1 cellular context compared by ENCODE assay signal in genomic region chr6:149233056-149233715, GRCh38.
TF ChIP-seq lines count a peak whose summit lies in the region.

No MANE protein-coding gene starts in this region.

TF ChIP-seq in K562, 482 proteins besides CTCF, POLR2A, EP300 and RAD21 (continued from another document and continues in another):
- peak; percentile 44; the same call in 1 of the 2 replicates for TF ChIP-seq ATF4 (CRISPR knock-in tag; IDR thresholded peaks at IDR 0.05)
- no peak for TF ChIP-seq EWSR1 (IDR thresholded peaks at IDR 0.05; ENCODE audit: borderline replicate concordance, low read depth, partially characterized antibody)
- TF ChIP-seq MEIS2 (IDR thresholded peaks at IDR 0.05; ENCODE audit: partially characterized antibody), result peak; percentile 64
- TF ChIP-seq PBX2 (CRISPR knock-in tag; IDR thresholded peaks at IDR 0.05; ENCODE audit: low read depth), result no peak
- TF ChIP-seq PBX2 (tag; conservative IDR thresholded peaks at IDR 0.05; ENCODE audit: low read depth), result 0 out of 2 replicates have a peak, but pooled peaks have one; percentile 14
- no peak for TF ChIP-seq ZZZ3 (IDR thresholded peaks at IDR 0.05)
- no peak for TF ChIP-seq ZNF41 (CRISPR knock-in tag; conservative IDR thresholded peaks at IDR 0.05)
- TF ChIP-seq POLR2AphosphoS5 (IDR thresholded peaks at IDR 0.05; ENCODE audit: control insufficient read depth, insufficient read depth, low read depth, low read length), result no peak
- TF ChIP-seq, protein P1, sequence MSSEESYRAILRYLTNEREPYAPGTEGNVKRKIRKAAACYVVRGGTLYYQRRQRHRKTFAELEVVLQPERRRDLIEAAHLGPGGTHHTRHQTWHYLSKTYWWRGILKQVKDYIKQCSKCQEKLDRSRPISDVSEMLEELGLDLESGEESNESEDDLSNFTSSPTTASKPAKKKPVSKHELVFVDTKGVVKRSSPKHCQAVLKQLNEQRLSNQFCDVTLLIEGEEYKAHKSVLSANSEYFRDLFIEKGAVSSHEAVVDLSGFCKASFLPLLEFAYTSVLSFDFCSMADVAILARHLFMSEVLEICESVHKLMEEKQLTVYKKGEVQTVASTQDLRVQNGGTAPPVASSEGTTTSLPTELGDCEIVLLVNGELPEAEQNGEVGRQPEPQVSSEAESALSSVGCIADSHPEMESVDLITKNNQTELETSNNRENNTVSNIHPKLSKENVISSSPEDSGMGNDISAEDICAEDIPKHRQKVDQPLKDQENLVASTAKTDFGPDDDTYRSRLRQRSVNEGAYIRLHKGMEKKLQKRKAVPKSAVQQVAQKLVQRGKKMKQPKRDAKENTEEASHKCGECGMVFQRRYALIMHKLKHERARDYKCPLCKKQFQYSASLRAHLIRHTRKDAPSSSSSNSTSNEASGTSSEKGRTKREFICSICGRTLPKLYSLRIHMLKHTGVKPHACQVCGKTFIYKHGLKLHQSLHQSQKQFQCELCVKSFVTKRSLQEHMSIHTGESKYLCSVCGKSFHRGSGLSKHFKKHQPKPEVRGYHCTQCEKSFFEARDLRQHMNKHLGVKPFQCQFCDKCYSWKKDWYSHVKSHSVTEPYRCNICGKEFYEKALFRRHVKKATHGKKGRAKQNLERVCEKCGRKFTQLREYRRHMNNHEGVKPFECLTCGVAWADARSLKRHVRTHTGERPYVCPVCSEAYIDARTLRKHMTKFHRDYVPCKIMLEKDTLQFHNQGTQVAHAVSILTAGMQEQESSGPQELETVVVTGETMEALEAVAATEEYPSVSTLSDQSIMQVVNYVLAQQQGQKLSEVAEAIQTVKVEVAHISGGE (CRISPR knock-in tag; IDR thresholded peaks at IDR 0.05), result no peak
- TF ChIP-seq CEBPZ (IDR thresholded peaks at IDR 0.05; ENCODE audit: borderline replicate concordance, low read depth, low read length), result no peak
- TF ChIP-seq RBFOX2 (IDR thresholded peaks at IDR 0.05; ENCODE audit: low read depth, low read length), result no peak
- TF ChIP-seq ZNF12 (CRISPR knock-in tag; IDR thresholded peaks at IDR 0.05), result no peak
- TF ChIP-seq, protein P2, sequence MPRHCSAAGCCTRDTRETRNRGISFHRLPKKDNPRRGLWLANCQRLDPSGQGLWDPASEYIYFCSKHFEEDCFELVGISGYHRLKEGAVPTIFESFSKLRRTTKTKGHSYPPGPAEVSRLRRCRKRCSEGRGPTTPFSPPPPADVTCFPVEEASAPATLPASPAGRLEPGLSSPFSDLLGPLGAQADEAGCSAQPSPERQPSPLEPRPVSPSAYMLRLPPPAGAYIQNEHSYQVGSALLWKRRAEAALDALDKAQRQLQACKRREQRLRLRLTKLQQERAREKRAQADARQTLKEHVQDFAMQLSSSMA (CRISPR knock-in tag; IDR thresholded peaks at IDR 0.05), result no peak
- TF ChIP-seq, protein P3, sequence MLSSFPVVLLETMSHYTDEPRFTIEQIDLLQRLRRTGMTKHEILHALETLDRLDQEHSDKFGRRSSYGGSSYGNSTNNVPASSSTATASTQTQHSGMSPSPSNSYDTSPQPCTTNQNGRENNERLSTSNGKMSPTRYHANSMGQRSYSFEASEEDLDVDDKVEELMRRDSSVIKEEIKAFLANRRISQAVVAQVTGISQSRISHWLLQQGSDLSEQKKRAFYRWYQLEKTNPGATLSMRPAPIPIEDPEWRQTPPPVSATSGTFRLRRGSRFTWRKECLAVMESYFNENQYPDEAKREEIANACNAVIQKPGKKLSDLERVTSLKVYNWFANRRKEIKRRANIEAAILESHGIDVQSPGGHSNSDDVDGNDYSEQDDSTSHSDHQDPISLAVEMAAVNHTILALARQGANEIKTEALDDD (IDR thresholded peaks at IDR 0.05), result no peak
- peak; percentile 84 for TF ChIP-seq SOX6 (IDR thresholded peaks at IDR 0.05)
- no peak for TF ChIP-seq ZNF311 (CRISPR knock-in tag; IDR thresholded peaks at IDR 0.05)
- TF ChIP-seq ZFPM2 (CRISPR knock-in tag; IDR thresholded peaks at IDR 0.05), result no peak
- TF ChIP-seq GABPB1 (CRISPR knock-in tag; IDR thresholded peaks at IDR 0.05), result no peak
- no peak for TF ChIP-seq ZNF75A (CRISPR knock-in tag; IDR thresholded peaks at IDR 0.05)
- TF ChIP-seq, protein P4, sequence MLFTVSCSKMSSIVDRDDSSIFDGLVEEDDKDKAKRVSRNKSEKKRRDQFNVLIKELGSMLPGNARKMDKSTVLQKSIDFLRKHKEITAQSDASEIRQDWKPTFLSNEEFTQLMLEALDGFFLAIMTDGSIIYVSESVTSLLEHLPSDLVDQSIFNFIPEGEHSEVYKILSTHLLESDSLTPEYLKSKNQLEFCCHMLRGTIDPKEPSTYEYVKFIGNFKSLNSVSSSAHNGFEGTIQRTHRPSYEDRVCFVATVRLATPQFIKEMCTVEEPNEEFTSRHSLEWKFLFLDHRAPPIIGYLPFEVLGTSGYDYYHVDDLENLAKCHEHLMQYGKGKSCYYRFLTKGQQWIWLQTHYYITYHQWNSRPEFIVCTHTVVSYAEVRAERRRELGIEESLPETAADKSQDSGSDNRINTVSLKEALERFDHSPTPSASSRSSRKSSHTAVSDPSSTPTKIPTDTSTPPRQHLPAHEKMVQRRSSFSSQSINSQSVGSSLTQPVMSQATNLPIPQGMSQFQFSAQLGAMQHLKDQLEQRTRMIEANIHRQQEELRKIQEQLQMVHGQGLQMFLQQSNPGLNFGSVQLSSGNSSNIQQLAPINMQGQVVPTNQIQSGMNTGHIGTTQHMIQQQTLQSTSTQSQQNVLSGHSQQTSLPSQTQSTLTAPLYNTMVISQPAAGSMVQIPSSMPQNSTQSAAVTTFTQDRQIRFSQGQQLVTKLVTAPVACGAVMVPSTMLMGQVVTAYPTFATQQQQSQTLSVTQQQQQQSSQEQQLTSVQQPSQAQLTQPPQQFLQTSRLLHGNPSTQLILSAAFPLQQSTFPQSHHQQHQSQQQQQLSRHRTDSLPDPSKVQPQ (CRISPR knock-in tag; IDR thresholded peaks at IDR 0.05; ENCODE audit: borderline replicate concordance), result no peak
- TF ChIP-seq SIX5 (IDR thresholded peaks at IDR 0.05; ENCODE audit: borderline replicate concordance in 1 of 2, insufficient read depth in 1 of 2, low read depth in 1 of 2, low read length in 2 of 2), result no peak
- TF ChIP-seq ZNF592 (IDR thresholded peaks at IDR 0.05), result peak; percentile 41; the same call in 1 of the 2 replicates
- TF ChIP-seq ZNF347 (CRISPR knock-in tag; IDR thresholded peaks at IDR 0.05; ENCODE audit: low read depth), result no peak
- TF ChIP-seq RBBP5 (IDR thresholded peaks at IDR 0.05; ENCODE audit: borderline replicate concordance, insufficient read depth, low read length, poor library complexity, severe bottlenecking), result no peak
- TF ChIP-seq TAF15 (IDR thresholded peaks at IDR 0.05; ENCODE audit: low read depth, low read length), result no peak
- TF ChIP-seq, protein P5, sequence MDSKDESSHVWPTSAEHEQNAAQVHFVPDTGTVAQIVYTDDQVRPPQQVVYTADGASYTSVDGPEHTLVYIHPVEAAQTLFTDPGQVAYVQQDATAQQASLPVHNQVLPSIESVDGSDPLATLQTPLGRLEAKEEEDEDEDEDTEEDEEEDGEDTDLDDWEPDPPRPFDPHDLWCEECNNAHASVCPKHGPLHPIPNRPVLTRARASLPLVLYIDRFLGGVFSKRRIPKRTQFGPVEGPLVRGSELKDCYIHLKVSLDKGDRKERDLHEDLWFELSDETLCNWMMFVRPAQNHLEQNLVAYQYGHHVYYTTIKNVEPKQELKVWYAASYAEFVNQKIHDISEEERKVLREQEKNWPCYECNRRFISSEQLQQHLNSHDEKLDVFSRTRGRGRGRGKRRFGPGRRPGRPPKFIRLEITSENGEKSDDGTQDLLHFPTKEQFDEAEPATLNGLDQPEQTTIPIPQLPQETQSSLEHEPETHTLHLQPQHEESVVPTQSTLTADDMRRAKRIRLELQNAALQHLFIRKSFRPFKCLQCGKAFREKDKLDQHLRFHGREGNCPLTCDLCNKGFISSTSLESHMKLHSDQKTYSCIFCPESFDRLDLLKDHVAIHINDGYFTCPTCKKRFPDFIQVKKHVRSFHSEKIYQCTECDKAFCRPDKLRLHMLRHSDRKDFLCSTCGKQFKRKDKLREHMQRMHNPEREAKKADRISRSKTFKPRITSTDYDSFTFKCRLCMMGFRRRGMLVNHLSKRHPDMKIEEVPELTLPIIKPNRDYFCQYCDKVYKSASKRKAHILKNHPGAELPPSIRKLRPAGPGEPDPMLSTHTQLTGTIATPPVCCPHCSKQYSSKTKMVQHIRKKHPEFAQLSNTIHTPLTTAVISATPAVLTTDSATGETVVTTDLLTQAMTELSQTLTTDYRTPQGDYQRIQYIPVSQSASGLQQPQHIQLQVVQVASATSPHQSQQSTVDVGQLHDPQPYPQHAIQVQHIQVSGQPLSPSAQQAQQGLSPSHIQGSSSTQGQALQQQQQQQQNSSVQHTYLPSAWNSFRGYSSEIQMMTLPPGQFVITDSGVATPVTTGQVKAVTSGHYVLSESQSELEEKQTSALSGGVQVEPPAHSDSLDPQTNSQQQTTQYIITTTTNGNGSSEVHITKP (IDR thresholded peaks at IDR 0.05; ENCODE audit: partially characterized antibody), result peak; percentile 58
- TF ChIP-seq ZNF444 (CRISPR knock-in tag; IDR thresholded peaks at IDR 0.05), result no peak
- TF ChIP-seq, protein P6, sequence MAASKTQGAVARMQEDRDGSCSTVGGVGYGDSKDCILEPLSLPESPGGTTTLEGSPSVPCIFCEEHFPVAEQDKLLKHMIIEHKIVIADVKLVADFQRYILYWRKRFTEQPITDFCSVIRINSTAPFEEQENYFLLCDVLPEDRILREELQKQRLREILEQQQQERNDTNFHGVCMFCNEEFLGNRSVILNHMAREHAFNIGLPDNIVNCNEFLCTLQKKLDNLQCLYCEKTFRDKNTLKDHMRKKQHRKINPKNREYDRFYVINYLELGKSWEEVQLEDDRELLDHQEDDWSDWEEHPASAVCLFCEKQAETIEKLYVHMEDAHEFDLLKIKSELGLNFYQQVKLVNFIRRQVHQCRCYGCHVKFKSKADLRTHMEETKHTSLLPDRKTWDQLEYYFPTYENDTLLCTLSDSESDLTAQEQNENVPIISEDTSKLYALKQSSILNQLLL (CRISPR knock-in tag; IDR thresholded peaks at IDR 0.05; ENCODE audit: borderline replicate concordance), result no peak
